31 cellular contexts compared by ENCODE assay signal in the genomic region with DNA sequence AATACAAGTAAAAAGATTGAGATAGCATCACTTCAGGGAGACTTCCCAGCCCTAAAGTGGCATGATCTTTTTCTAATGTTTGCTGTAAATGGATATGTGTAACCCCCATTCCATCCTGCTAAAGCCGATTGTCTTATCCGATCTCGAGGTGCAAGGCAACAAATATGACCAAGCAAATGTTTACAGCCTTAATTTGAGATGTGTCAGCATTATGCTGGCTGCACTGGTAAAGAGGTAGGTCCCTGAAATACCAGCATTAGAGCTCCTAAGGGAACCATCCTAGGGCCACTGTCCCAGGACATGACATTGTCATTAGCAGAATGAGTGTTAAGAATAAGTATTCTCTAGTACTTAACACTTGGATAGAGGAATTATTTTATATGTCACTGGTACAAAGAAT.
"Had no signal": no experiment of that assay in that cellular context is flagged by ENCODE, and none has a peak within 500 bp of the region (broad histone marks: within the 10 kb centered on the region; RNA-seq: fewer than 3 reads in every experiment).

No MANE protein-coding gene starts in this region.

- H3K4me1 Mint-ChIP-seq: neural progenitor cell had no signal

- H2AFZ ChIP-seq: neural progenitor cell, parathyroid adenoma had no signal

- H3K27ac ChIP-seq: neural progenitor cell, ovary, parathyroid adenoma, psoas muscle, skin epidermis, spleen, suprapubic skin, testis, tibial artery, transverse colon, upper lobe of right lung, uterus had no signal

- H3K4me3 Mint-ChIP-seq: natural killer cell; nephron; neural progenitor cell; stimulated activated memory B cell treated with anti-CD40 and anti-IgM and Interleukin-4, amounts not matched to agents 10 μg/mL and 1 μg/mL and 100 μg/mL, for 72 hours; stimulated activated naive CD8-positive, alpha-beta T cell treated with anti-CD3 and anti-CD28 coated beads, Interleukin-15, amount 100 ng/mL, for 72 hours; type B pancreatic cell had no signal

- H3K9me3 Mint-ChIP-seq: natural killer cell; nephron; neural progenitor cell; stimulated activated memory B cell treated with anti-CD40 and anti-IgM and Interleukin-4, amounts not matched to agents 10 μg/mL and 1 μg/mL and 100 μg/mL, for 72 hours; stimulated activated naive CD8-positive, alpha-beta T cell treated with anti-CD3 and anti-CD28 coated beads, Interleukin-15, amount 100 ng/mL, for 72 hours; type B pancreatic cell had no signal

- H3K36me3 ChIP-seq: neural progenitor cell, ovary, uterus had no signal

- H3K4me1 ChIP-seq: neural progenitor cell, suprapubic skin, testis, upper lobe of right lung, uterus had no signal

- H3K27me3 ChIP-seq: neural progenitor cell, ovary, spleen, suprapubic skin, testis, tibial artery, transverse colon, upper lobe of right lung, uterus had no signal

- H3K27ac Mint-ChIP-seq: natural killer cell; nephron; neural progenitor cell; progenitor cell of endocrine pancreas; stimulated activated memory B cell treated with anti-CD40 and anti-IgM and Interleukin-4, amounts not matched to agents 10 μg/mL and 1 μg/mL and 100 μg/mL, for 72 hours; stimulated activated naive CD8-positive, alpha-beta T cell treated with anti-CD3 and anti-CD28 coated beads, Interleukin-15, amount 100 ng/mL, for 72 hours; type B pancreatic cell had no signal

- H3K27me3 Mint-ChIP-seq: progenitor cell of endocrine pancreas; stimulated activated memory B cell treated with anti-CD40 and anti-IgM and Interleukin-4, amounts not matched to agents 10 μg/mL and 1 μg/mL and 100 μg/mL, for 72 hours; stimulated activated naive CD8-positive, alpha-beta T cell treated with anti-CD3 and anti-CD28 coated beads, Interleukin-15, amount 100 ng/mL, for 72 hours; type B pancreatic cell had no signal

- H3K4me3 ChIP-seq: neural progenitor cell, ovary, psoas muscle, skin epidermis, smooth muscle cell, spleen, suprapubic skin, testis, tibial artery, transverse colon, upper lobe of right lung, uterus had no signal

- H3K36me3 Mint-ChIP-seq: natural killer cell had no signal

- H3K9me3 ChIP-seq: ovary, psoas muscle, spleen, suprapubic skin, testis, tibial artery, transverse colon, upper lobe of right lung, uterus had no signal

- ATAC-seq: natural killer cell; psoas muscle; right cardiac atrium; sciatic nerve; stimulated activated memory B cell treated with anti-CD40 and anti-IgM and Interleukin-4, amounts not matched to agents 10 μg/mL and 1 μg/mL and 100 μg/mL, for 72 hours; stimulated activated naive CD8-positive, alpha-beta T cell treated with anti-CD3 and anti-CD28 coated beads, Interleukin-15, amount 100 ng/mL, for 72 hours; stimulated activated naive CD8-positive, alpha-beta T cell treated with anti-CD3 and anti-CD28 coated beads, Interleukin-15, Interleukin-2, amounts not matched to agents 100 U/mL and 50 U/mL, for 24 hours; upper lobe of right lung had no signal

- DNase-seq: natural killer cell; occipital lobe; ovary; posterior cingulate gyrus; psoas muscle; right cardiac atrium; spleen; stimulated activated CD4-positive, alpha-beta T cell treated with anti-CD3 and anti-CD28 coated beads, Interleukin-12 subunit alpha, Interleukin-12 subunit beta, amount 100 ng/mL, for 4 hours; stimulated activated CD4-positive, alpha-beta T cell treated with anti-CD3 and anti-CD28 coated beads, Interleukin-1b, Interleukin-23, amount 100 ng/mL, for 48 hours; stimulated activated CD4-positive, alpha-beta T cell treated with anti-CD3 and anti-CD28 coated beads, Interleukin-4, amount 100 ng/mL, for 1 hour; stimulated activated CD4-positive, alpha-beta T cell treated with anti-CD3 and anti-CD28 coated beads, Interleukin-4, amount 100 ng/mL, for 4 hours; stimulated activated CD8-positive, alpha-beta memory T cell treated with anti-CD3 and anti-CD28 coated beads, Interleukin-4, amount 100 ng/mL, for 48 hours; stimulated activated naive CD4-positive, alpha-beta T cell; stimulated activated naive CD8-positive, alpha-beta T cell treated with anti-CD3 and anti-CD28 coated beads, Interleukin-15, amount 100 ng/mL, for 72 hours; stimulated activated naive CD8-positive, alpha-beta T cell treated with anti-CD3 and anti-CD28 coated beads, Interleukin-15, Interleukin-2, amounts not matched to agents 100 U/mL and 50 U/mL, for 24 hours; substantia nigra; testis; tibial artery; transverse colon; upper lobe of right lung; uterus had no signal

- H3K4me2 ChIP-seq: neural progenitor cell, smooth muscle cell had no signal

- H3K9ac ChIP-seq: neural progenitor cell, parathyroid adenoma had no signal
